ENCODE assay signal across 9 cellular contexts in the genomic region with DNA sequence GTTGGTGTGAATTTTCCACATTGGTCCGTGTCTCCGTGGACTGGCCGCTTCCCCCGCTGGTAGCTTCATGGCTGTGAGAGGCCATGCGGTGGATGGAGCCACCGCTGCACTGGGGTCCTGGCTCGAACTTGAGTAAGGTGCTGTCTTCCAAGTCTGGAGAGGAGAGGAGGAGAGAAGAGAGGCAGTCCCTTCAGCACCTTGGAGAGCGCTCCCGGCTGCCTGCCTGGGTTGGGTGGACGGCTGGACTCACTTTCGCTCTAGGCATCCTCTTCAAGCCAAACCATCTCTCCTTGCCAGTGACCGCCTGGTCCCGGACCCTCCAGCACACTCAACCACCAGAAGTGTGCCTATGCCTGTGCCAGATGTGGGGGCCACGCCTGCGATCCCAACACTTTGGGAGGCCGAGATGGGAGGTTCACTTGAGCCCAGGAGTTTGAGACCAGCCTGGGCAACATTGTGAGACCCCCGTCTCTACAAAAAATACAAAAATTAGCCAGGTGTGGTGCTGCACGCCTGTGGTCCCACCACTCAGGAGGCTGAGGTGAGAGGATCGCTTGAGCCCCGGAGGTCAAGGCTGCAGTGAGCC. TPM values are rescaled to one million over a fixed set of nuclear protein-coding genes. Genes with fewer than 3 reads are reported as not detected.
A peak's percentile ranks its signal among the peaks of the same experiment; 100 is the strongest.
DNase-seq lines count a peak whose midpoint lies in the region; ATAC-seq and TF ChIP-seq lines count a peak whose summit lies in the region.
"Had no signal": no experiment of that assay in that cellular context is flagged by ENCODE, and none has a peak within 500 bp of the region (broad histone marks: within the 10 kb centered on the region; RNA-seq: fewer than 3 reads in every experiment).

No MANE protein-coding gene starts in this region.

- TF ChIP-seq EP300 in Ishikawa (IDR thresholded peaks at IDR 0.05; ENCODE audit: borderline replicate concordance) = no peak

- no peak overlapping the region for H3K4me3 ChIP-seq in fibroblast of villous mesenchyme (ENCODE audit: low read depth, low read length)

- no peak overlapping the region for H3K4me3 Mint-ChIP-seq in activated CD8-positive, alpha-beta T cell treated with anti-CD3 and anti-CD28 coated beads for 36 hours

- no peak for ATAC-seq in activated CD8-positive, alpha-beta T cell treated with anti-CD3 and anti-CD28 coated beads for 36 hours
- ATAC-seq in sciatic nerve = peak; percentile 53
- ATAC-seq in HG03520 (IDR thresholded peaks at IDR 0.05; ENCODE audit: unreplicated experiment) = no peak

- H3K27ac Mint-ChIP-seq in activated CD8-positive, alpha-beta T cell treated with anti-CD3 and anti-CD28 coated beads for 36 hours = no peak overlapping the region

- peak; percentile 90 for DNase-seq in AG08396 (ENCODE audit: low spot score)
- DNase-seq in activated CD8-positive, alpha-beta T cell treated with anti-CD3 and anti-CD28 coated beads for 36 hours = peak; percentile 63
- DNase-seq in fibroblast of villous mesenchyme (ENCODE audit: low read depth) = peak; percentile 60
- DNase-seq in sciatic nerve (ENCODE audit: low spot score) = peak; percentile 79
- DNase-seq in NCI-H82 (lab: John Stamatoyannopoulos, UW) = no peak
- no peak for DNase-seq in NCI-H2171 (lab: John Stamatoyannopoulos, UW)

- TF ChIP-seq CTCF in activated CD8-positive, alpha-beta T cell treated with anti-CD3 and anti-CD28 coated beads for 36 hours (IDR thresholded peaks at IDR 0.05) = no peak
- TF ChIP-seq CTCF in fibroblast of villous mesenchyme (IDR thresholded peaks at IDR 0.05; ENCODE audit: insufficient read depth, low read depth, low read length) = no peak

- H3K9me3 Mint-ChIP-seq in activated CD8-positive, alpha-beta T cell treated with anti-CD3 and anti-CD28 coated beads for 36 hours = no peaks in the 10 kb centered on the region

- CTCF ChIA-PET in activated CD8-positive, alpha-beta T cell treated with anti-CD3 and anti-CD28 coated beads for 36 hours (lab: Charles Lee) = interaction anchor here (1.0 kb wide), 1 partner anchor 27 kb away, joined by 3 read pairs; no protein-coding TSS in a partner anchor

- intact Hi-C loops in activated CD8-positive, alpha-beta T cell treated with anti-CD3 and anti-CD28 coated beads for 36 hours (cut with micrococcal nuclease) = no loop called here
- intact Hi-C loops in sciatic nerve (cut with DNase I) = no loop called here

- POLR2A ChIA-PET in activated CD8-positive, alpha-beta T cell treated with anti-CD3 and anti-CD28 coated beads for 36 hours (lab: Charles Lee) = no interaction called here

- H3K4me1 Mint-ChIP-seq in activated CD8-positive, alpha-beta T cell treated with anti-CD3 and anti-CD28 coated beads for 36 hours (ENCODE audit: low read depth) = peaks cover 5% of the 10 kb centered on the region

- no peaks in the 10 kb centered on the region for H3K36me3 Mint-ChIP-seq in activated CD8-positive, alpha-beta T cell treated with anti-CD3 and anti-CD28 coated beads for 36 hours (ENCODE audit: low read depth)

- peaks cover 40% of the 10 kb centered on the region for H3K27me3 Mint-ChIP-seq in activated CD8-positive, alpha-beta T cell treated with anti-CD3 and anti-CD28 coated beads for 36 hours

- no peak for TF ChIP-seq RAD21 in Ishikawa (IDR thresholded peaks at IDR 0.05; ENCODE audit: low read depth)

TF ChIP-seq in Ishikawa, 13 proteins besides CTCF, POLR2A, EP300 and RAD21:
- no peak for TF ChIP-seq CREB1 (IDR thresholded peaks at IDR 0.05; ENCODE audit: low read depth)
- TF ChIP-seq, protein P1, sequence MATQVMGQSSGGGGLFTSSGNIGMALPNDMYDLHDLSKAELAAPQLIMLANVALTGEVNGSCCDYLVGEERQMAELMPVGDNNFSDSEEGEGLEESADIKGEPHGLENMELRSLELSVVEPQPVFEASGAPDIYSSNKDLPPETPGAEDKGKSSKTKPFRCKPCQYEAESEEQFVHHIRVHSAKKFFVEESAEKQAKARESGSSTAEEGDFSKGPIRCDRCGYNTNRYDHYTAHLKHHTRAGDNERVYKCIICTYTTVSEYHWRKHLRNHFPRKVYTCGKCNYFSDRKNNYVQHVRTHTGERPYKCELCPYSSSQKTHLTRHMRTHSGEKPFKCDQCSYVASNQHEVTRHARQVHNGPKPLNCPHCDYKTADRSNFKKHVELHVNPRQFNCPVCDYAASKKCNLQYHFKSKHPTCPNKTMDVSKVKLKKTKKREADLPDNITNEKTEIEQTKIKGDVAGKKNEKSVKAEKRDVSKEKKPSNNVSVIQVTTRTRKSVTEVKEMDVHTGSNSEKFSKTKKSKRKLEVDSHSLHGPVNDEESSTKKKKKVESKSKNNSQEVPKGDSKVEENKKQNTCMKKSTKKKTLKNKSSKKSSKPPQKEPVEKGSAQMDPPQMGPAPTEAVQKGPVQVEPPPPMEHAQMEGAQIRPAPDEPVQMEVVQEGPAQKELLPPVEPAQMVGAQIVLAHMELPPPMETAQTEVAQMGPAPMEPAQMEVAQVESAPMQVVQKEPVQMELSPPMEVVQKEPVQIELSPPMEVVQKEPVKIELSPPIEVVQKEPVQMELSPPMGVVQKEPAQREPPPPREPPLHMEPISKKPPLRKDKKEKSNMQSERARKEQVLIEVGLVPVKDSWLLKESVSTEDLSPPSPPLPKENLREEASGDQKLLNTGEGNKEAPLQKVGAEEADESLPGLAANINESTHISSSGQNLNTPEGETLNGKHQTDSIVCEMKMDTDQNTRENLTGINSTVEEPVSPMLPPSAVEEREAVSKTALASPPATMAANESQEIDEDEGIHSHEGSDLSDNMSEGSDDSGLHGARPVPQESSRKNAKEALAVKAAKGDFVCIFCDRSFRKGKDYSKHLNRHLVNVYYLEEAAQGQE (IDR thresholded peaks at IDR 0.05; ENCODE audit: low read depth) = peak; percentile 97
TF ChIP-seq in Ishikawa: peak in this region for 1.

RNA-seq across cellular contexts. Expression of gene JPH3, which starts 6.2 kb away (rescaled TPM):
- total RNA-seq in activated CD8-positive, alpha-beta T cell treated with anti-CD3 and anti-CD28 coated beads for 36 hours = under 1 TPM; 0.07 to 0.09 TPM
- total RNA-seq in fibroblast of villous mesenchyme (not detected in 2 replicates), sciatic nerve (0.22 TPM)
- total RNA-seq: skeletal muscle tissue had no signal

Comparison
In these comparisons a context has a peak if more than half of its experiments do, and no peak if none do; other contexts are left out.
1. DNase-seq: peak in AG08396 (single experiment), activated CD8-positive, alpha-beta T cell treated with anti-CD3 and anti-CD28 coated beads for 36 hours (single experiment), fibroblast of villous mesenchyme (single experiment) and sciatic nerve (single experiment); none in NCI-H82 (single experiment) and NCI-H2171 (single experiment).